8 cellular contexts compared by ENCODE assay signal in the genomic region with DNA sequence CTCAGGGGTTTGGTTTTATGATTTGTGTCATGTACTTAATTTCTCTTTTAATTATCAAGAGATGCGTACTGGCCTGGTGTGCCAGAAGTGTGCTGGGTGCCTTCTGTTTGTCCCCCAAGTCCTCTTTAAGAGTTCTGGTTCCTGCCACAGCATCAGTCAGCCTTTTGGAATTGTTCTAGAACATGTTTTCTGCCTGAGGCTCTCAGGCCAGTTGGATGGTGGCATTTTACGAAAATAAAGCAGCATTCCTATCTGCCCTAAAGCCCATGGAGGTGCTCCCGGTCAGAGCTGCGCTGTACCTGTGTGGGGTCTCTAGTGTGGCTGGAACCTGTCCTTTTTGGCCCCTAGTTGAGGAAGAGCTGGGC. TPM values are rescaled to one million over a fixed set of nuclear protein-coding genes. Genes with fewer than 3 reads are reported as not detected.
DNase-seq lines count a peak whose midpoint lies in the region; ATAC-seq and TF ChIP-seq lines count a peak whose summit lies in the region.

No MANE protein-coding gene starts in this region.

- H3K4me1 ChIP-seq in breast epithelium (peaks cover 25 to 31% of the 10 kb centered on the region in 2 donors), muscle layer of colon (ENCODE audit: insufficient read depth, low read length) (peaks cover 65% of the 10 kb centered on the region), upper lobe of left lung (peaks cover 71 to 85% (median 77%) of the 10 kb centered on the region in 4 donors)

- no peaks in the 10 kb centered on the region for H3K27me3 Mint-ChIP-seq in activated naive CD4-positive, alpha-beta T cell treated with anti-CD3 and anti-CD28 coated beads, Interleukin-2, amount 10 ng/mL, durations not matched to agents 7 days and 5 days

- no peak for DNase-seq in activated naive CD4-positive, alpha-beta T cell treated with anti-CD3 and anti-CD28 coated beads, Interleukin-2, amount 10 ng/mL, durations not matched to agents 7 days and 5 days
- no peak for DNase-seq in activated naive CD4-positive, alpha-beta T cell treated with anti-CD3 and anti-CD28 coated beads, Interleukin-2, amount 50 U/mL, for 16 hours
- DNase-seq in breast epithelium (ENCODE audit: low spot score in 2 of 2) (no peak), upper lobe of left lung (no peak), substantia nigra (lab: John Stamatoyannopoulos, UW) (no peak), NOMO-1 (lab: John Stamatoyannopoulos, UW; ENCODE audit: unreplicated experiment in 2 of 2) (no peak), NCI-H146 treated with DMSO at 0.1 percent for 48 hours (lab: John Stamatoyannopoulos, UW; ENCODE audit: unreplicated experiment) (no peak)

- no peak for TF ChIP-seq EP300 in upper lobe of left lung (IDR thresholded peaks at IDR 0.05)

- WGBS in upper lobe of left lung, 2 donors: 86 to 96% methylated on average over 4 of the region's 4 CpGs

- ATAC-seq in upper lobe of left lung (ENCODE audit: low FRiP score in 2 of 2): no peak

- H3K9me3 Mint-ChIP-seq in activated naive CD4-positive, alpha-beta T cell treated with anti-CD3 and anti-CD28 coated beads, Interleukin-2, amount 10 ng/mL, durations not matched to agents 7 days and 5 days: peaks cover 8% of the 10 kb centered on the region

- H3K9me3 ChIP-seq in breast epithelium (no peaks in the 10 kb centered on the region), muscle layer of colon (ENCODE audit: low read length) (no peaks in the 10 kb centered on the region), upper lobe of left lung (no peaks in the 10 kb centered on the region)

- peaks cover 41% of the 10 kb centered on the region for H3K36me3 Mint-ChIP-seq in activated naive CD4-positive, alpha-beta T cell treated with anti-CD3 and anti-CD28 coated beads, Interleukin-2, amount 10 ng/mL, durations not matched to agents 7 days and 5 days

- no peak overlapping the region for H3K9ac ChIP-seq in muscle layer of colon (ENCODE audit: low read length)

- H3K27ac ChIP-seq in breast epithelium (peak overlapping the region; percentile 49 to 75), muscle layer of colon (ENCODE audit: low read depth, low read length) (peak overlapping the region; percentile 68), upper lobe of left lung (peak overlapping the region; percentile 78 to 92 (median 86)), substantia nigra (ENCODE audit: low read depth, low read length, poor library complexity, severe bottlenecking) (no peak overlapping the region)

- peak overlapping the region; percentile 99 for H3K27ac Mint-ChIP-seq in activated naive CD4-positive, alpha-beta T cell treated with anti-CD3 and anti-CD28 coated beads, Interleukin-2, amount 10 ng/mL, durations not matched to agents 7 days and 5 days

- TF ChIP-seq CTCF in breast epithelium (IDR thresholded peaks at IDR 0.05): no peak
- TF ChIP-seq CTCF in upper lobe of left lung (IDR thresholded peaks at IDR 0.05): no peak

- H3K4me3 ChIP-seq in breast epithelium (peak overlapping the region in 1 of 3 donors; percentile 42), muscle layer of colon (ENCODE audit: low read depth in 1 of 2, low read length in 2 of 2) (peak overlapping the region in 1 of 2 donors; percentile 30), upper lobe of left lung (no peak overlapping the region)

- H3K36me3 ChIP-seq in breast epithelium (no peaks in the 10 kb centered on the region), muscle layer of colon (ENCODE audit: insufficient read depth, low read length) (peaks cover 17% of the 10 kb centered on the region), upper lobe of left lung (peaks cover 6 to 16% (median 12%) of the 10 kb centered on the region in 4 donors)

- CTCF ChIA-PET in activated naive CD4-positive, alpha-beta T cell treated with anti-CD3 and anti-CD28 coated beads, Interleukin-2, amount 10 ng/mL, durations not matched to agents 7 days and 5 days (lab: Charles Lee): interaction anchor here (0.9 kb wide), 1 partner anchor 29 kb away, joined by 4 read pairs; no protein-coding TSS in a partner anchor

- intact Hi-C loops in breast epithelium (cut with DNase I; ENCODE audit: low total_unique reads): no loop called here

- H3K27me3 ChIP-seq in breast epithelium: no peaks in the 10 kb centered on the region
- no peaks in the 10 kb centered on the region for H3K27me3 ChIP-seq in muscle layer of colon (ENCODE audit: control insufficient read depth in 1 of 2, insufficient read depth in 2 of 2, low read length in 2 of 2)
- no peaks in the 10 kb centered on the region for H3K27me3 ChIP-seq in upper lobe of left lung

- H3K4me1 Mint-ChIP-seq in activated naive CD4-positive, alpha-beta T cell treated with anti-CD3 and anti-CD28 coated beads, Interleukin-2, amount 10 ng/mL, durations not matched to agents 7 days and 5 days: peaks cover 83% of the 10 kb centered on the region

- peak overlapping the region; percentile 80 for H3K4me3 Mint-ChIP-seq in activated naive CD4-positive, alpha-beta T cell treated with anti-CD3 and anti-CD28 coated beads, Interleukin-2, amount 10 ng/mL, durations not matched to agents 7 days and 5 days

- no peak for TF ChIP-seq POLR2A in breast epithelium (IDR thresholded peaks at IDR 0.05)
- TF ChIP-seq POLR2A in upper lobe of left lung (IDR thresholded peaks at IDR 0.05): no peak

RNA-seq across cellular contexts. Expression of a gene that starts 54.1 kb away (rescaled TPM):
- total RNA-seq in breast epithelium (1 to 10 TPM in 2 of 3 donors, under 1 TPM in 1; 0.96 to 2.9 (median 2.3) TPM), upper lobe of left lung (1 to 10 TPM; 1.7 to 7.3 (median 3.1) TPM)

RNA-seq across cellular contexts. Expression of a gene that starts 54.7 kb away (rescaled TPM):
- total RNA-seq in breast epithelium: 100 to 1,000 TPM in 1 of 3 donors, 10 to 100 TPM in 2; 97.3 to 134 (median 99.2) TPM
- total RNA-seq in upper lobe of left lung: 100 to 1,000 TPM in 3 of 6 donors, 10 to 100 TPM in 3; 24.3 to 305 (median 112) TPM

RNA-seq across cellular contexts. Expression of a gene that starts 55.8 kb away (rescaled TPM):
- 10 to 100 TPM; 29.1 to 38.7 (median 33.6) TPM for total RNA-seq in breast epithelium
- 100 to 1,000 TPM in 2 of 6 donors, 10 to 100 TPM in 4; 60.8 to 182 (median 88.0) TPM for total RNA-seq in upper lobe of left lung
